Comparison of ENCODE assay signal across 1 cellular context in the genomic region with DNA sequence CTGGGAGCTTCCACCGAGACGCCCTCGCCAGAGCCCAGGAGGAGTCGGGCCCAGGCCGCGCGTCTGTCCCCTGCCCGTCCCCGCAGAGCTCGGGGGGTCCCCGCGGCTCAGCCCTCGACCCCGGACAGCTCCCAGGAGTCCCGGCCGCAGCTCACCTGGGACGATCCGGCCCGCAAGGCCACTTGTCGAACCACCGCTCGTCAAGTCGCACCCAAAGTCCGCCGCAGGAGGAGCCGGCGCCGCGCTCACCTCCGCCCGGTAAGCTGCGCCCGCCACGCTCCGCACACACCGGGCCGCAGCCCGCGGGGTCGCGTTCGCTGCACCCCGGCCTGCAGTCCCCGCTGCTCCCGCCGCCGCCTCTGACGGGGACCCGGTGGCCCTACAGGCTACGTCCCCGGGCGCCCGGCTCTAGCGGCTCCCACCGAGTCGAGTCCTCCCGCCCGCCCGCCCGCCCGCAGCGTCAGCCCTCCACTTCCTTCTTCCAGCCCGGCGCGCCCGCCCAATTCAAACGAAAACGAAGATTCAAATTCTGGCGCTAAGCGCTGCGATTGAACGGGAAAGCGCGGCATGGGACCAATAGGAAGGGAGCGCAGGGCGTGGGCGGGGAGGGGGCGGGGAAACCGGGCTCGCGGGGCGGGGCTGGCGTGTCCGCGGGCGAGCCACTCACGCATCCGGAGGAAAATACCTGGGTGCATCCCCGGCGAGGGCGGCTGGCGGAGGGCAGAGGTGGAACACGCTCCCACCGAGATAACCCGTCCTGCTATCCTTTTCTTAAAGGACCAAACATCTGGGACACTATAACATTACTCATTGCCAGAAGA.
TF ChIP-seq lines count a peak whose summit lies in the region.

A gene with protein sequence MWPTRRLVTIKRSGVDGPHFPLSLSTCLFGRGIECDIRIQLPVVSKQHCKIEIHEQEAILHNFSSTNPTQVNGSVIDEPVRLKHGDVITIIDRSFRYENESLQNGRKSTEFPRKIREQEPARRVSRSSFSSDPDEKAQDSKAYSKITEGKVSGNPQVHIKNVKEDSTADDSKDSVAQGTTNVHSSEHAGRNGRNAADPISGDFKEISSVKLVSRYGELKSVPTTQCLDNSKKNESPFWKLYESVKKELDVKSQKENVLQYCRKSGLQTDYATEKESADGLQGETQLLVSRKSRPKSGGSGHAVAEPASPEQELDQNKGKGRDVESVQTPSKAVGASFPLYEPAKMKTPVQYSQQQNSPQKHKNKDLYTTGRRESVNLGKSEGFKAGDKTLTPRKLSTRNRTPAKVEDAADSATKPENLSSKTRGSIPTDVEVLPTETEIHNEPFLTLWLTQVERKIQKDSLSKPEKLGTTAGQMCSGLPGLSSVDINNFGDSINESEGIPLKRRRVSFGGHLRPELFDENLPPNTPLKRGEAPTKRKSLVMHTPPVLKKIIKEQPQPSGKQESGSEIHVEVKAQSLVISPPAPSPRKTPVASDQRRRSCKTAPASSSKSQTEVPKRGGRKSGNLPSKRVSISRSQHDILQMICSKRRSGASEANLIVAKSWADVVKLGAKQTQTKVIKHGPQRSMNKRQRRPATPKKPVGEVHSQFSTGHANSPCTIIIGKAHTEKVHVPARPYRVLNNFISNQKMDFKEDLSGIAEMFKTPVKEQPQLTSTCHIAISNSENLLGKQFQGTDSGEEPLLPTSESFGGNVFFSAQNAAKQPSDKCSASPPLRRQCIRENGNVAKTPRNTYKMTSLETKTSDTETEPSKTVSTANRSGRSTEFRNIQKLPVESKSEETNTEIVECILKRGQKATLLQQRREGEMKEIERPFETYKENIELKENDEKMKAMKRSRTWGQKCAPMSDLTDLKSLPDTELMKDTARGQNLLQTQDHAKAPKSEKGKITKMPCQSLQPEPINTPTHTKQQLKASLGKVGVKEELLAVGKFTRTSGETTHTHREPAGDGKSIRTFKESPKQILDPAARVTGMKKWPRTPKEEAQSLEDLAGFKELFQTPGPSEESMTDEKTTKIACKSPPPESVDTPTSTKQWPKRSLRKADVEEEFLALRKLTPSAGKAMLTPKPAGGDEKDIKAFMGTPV (N-terminal part only) (minus strand): TSS at position 480 of the 821 bp plus-strand sequence. CDS start 756 bp downstream, outside the sequence.

TF ChIP-seq in HEK293, 187 proteins besides CTCF, POLR2A, EP300 and RAD21 (continued from another document and continues in another):
- TF ChIP-seq, protein P1, sequence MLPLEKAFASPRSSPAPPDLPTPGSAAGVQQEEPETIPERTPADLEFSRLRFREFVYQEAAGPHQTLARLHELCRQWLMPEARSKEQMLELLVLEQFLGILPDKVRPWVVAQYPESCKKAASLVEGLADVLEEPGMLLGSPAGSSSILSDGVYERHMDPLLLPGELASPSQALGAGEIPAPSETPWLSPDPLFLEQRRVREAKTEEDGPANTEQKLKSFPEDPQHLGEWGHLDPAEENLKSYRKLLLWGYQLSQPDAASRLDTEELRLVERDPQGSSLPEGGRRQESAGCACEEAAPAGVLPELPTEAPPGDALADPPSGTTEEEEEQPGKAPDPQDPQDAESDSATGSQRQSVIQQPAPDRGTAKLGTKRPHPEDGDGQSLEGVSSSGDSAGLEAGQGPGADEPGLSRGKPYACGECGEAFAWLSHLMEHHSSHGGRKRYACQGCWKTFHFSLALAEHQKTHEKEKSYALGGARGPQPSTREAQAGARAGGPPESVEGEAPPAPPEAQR (tag by site-specific recombination; IDR thresholded peaks at IDR 0.05), result no peak
- TF ChIP-seq ZNF830 (tag by site-specific recombination; IDR thresholded peaks at IDR 0.05; ENCODE audit: low read depth), result no peak
- TF ChIP-seq, protein P2, sequence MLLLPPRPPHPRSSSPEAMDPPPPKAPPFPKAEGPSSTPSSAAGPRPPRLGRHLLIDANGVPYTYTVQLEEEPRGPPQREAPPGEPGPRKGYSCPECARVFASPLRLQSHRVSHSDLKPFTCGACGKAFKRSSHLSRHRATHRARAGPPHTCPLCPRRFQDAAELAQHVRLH (tag by site-specific recombination; IDR thresholded peaks at IDR 0.05), result no peak
- TF ChIP-seq ZNF660 (tag by site-specific recombination; IDR thresholded peaks at IDR 0.05), result no peak; the same call in 1 of the 2 replicates
- no peak for TF ChIP-seq ZNF747 (tag by site-specific recombination; IDR thresholded peaks at IDR 0.05)
- peak; percentile 18; the same call in 1 of the 2 replicates for TF ChIP-seq ZNF76 (tag by site-specific recombination; IDR thresholded peaks at IDR 0.05; ENCODE audit: borderline replicate concordance, low read depth)
- TF ChIP-seq ZNF610 (tag by site-specific recombination; IDR thresholded peaks at IDR 0.05; ENCODE audit: borderline replicate concordance), result no peak
- TF ChIP-seq, protein P3, sequence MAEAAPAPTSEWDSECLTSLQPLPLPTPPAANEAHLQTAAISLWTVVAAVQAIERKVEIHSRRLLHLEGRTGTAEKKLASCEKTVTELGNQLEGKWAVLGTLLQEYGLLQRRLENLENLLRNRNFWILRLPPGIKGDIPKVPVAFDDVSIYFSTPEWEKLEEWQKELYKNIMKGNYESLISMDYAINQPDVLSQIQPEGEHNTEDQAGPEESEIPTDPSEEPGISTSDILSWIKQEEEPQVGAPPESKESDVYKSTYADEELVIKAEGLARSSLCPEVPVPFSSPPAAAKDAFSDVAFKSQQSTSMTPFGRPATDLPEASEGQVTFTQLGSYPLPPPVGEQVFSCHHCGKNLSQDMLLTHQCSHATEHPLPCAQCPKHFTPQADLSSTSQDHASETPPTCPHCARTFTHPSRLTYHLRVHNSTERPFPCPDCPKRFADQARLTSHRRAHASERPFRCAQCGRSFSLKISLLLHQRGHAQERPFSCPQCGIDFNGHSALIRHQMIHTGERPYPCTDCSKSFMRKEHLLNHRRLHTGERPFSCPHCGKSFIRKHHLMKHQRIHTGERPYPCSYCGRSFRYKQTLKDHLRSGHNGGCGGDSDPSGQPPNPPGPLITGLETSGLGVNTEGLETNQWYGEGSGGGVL (tag by site-specific recombination; IDR thresholded peaks at IDR 0.05), result no peak
- TF ChIP-seq HOXA7 (CRISPR knock-in tag; IDR thresholded peaks at IDR 0.05; ENCODE audit: borderline replicate concordance), result no peak
- TF ChIP-seq KLF7 (tag by site-specific recombination; IDR thresholded peaks at IDR 0.05; ENCODE audit: borderline replicate concordance), result no peak
- peak; percentile 29; the same call in 1 of the 2 replicates for TF ChIP-seq ZSCAN30 (tag by site-specific recombination; IDR thresholded peaks at IDR 0.05)
- TF ChIP-seq, protein P4, sequence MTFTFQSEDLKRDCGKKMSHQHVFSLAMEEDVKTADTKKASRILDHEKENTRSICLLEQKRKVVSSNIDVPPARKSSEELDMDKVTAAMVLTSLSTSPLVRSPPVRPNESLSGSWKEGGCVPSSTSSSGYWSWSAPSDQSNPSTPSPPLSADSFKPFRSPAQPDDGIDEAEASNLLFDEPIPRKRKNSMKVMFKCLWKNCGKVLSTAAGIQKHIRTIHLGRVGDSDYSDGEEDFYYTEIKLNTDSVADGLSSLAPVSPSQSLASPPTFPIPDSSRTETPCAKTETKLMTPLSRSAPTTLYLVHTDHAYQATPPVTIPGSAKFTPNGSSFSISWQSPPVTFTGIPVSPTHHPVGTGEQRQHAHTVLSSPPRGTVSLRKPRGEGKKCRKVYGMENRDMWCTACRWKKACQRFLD (tag by site-specific recombination; IDR thresholded peaks at IDR 0.05), result no peak
- TF ChIP-seq ZNF664 (tag by site-specific recombination; IDR thresholded peaks at IDR 0.05), result no peak
- no peak for TF ChIP-seq ZNF530 (tag by site-specific recombination; IDR thresholded peaks at IDR 0.05; ENCODE audit: low read depth)
- TF ChIP-seq ZNF404 (tag by site-specific recombination; IDR thresholded peaks at IDR 0.05), result no peak
- no peak for TF ChIP-seq ZFP37 (tag by site-specific recombination; IDR thresholded peaks at IDR 0.05)
- TF ChIP-seq KLF10 (tag by site-specific recombination; IDR thresholded peaks at IDR 0.05), result peak; percentile 92
- TF ChIP-seq ZNF626 (tag by site-specific recombination; IDR thresholded peaks at IDR 0.05), result no peak
- no peak for TF ChIP-seq SCRT1 (tag by site-specific recombination; IDR thresholded peaks at IDR 0.05; ENCODE audit: borderline replicate concordance)
- TF ChIP-seq ZNF37A (tag by site-specific recombination; IDR thresholded peaks at IDR 0.05), result no peak
- no peak for TF ChIP-seq ZNF677 (tag by site-specific recombination; IDR thresholded peaks at IDR 0.05)
- no peak for TF ChIP-seq ZNF596 (tag by site-specific recombination; IDR thresholded peaks at IDR 0.05)
- no peak for TF ChIP-seq ZNF121 (tag by site-specific recombination; IDR thresholded peaks at IDR 0.05)
- TF ChIP-seq ZNF777 (tag by site-specific recombination; IDR thresholded peaks at IDR 0.05; ENCODE audit: borderline replicate concordance), result no peak
- no peak for TF ChIP-seq SCRT2 (tag by site-specific recombination; IDR thresholded peaks at IDR 0.05)
- TF ChIP-seq MYNN (tag by site-specific recombination; IDR thresholded peaks at IDR 0.05; ENCODE audit: borderline replicate concordance), result no peak
- TF ChIP-seq, protein P5, sequence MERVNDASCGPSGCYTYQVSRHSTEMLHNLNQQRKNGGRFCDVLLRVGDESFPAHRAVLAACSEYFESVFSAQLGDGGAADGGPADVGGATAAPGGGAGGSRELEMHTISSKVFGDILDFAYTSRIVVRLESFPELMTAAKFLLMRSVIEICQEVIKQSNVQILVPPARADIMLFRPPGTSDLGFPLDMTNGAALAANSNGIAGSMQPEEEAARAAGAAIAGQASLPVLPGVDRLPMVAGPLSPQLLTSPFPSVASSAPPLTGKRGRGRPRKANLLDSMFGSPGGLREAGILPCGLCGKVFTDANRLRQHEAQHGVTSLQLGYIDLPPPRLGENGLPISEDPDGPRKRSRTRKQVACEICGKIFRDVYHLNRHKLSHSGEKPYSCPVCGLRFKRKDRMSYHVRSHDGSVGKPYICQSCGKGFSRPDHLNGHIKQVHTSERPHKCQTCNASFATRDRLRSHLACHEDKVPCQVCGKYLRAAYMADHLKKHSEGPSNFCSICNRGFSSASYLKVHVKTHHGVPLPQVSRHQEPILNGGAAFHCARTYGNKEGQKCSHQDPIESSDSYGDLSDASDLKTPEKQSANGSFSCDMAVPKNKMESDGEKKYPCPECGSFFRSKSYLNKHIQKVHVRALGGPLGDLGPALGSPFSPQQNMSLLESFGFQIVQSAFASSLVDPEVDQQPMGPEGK (tag by site-specific recombination; IDR thresholded peaks at IDR 0.05), result 0 out of 2 replicates have a peak, but pooled peaks have one; percentile 17
- peak; percentile 9; the same call in 1 of the 2 replicates for TF ChIP-seq GLIS2 (tag by site-specific recombination; IDR thresholded peaks at IDR 0.05)
- no peak; the same call in none of the 2 replicates for TF ChIP-seq ZNF335 (tag by site-specific recombination; conservative IDR thresholded peaks at IDR 0.05)
- no peak for TF ChIP-seq ZNF19 (tag by site-specific recombination; IDR thresholded peaks at IDR 0.05; ENCODE audit: low read depth)
- TF ChIP-seq ZNF600 (tag by site-specific recombination; IDR thresholded peaks at IDR 0.05), result no peak
- TF ChIP-seq ZNF350 (tag by site-specific recombination; IDR thresholded peaks at IDR 0.05), result no peak
- TF ChIP-seq GLI4 (tag by site-specific recombination; IDR thresholded peaks at IDR 0.05), result no peak
- TF ChIP-seq ZNF394 (tag by site-specific recombination; IDR thresholded peaks at IDR 0.05; ENCODE audit: borderline replicate concordance), result no peak
- no peak for TF ChIP-seq ZNF354C (tag by site-specific recombination; IDR thresholded peaks at IDR 0.05; ENCODE audit: borderline replicate concordance, low read depth)
- TF ChIP-seq ZBTB7A (tag by site-specific recombination; IDR thresholded peaks at IDR 0.05; ENCODE audit: low read depth), result no peak
- TF ChIP-seq, protein P6, sequence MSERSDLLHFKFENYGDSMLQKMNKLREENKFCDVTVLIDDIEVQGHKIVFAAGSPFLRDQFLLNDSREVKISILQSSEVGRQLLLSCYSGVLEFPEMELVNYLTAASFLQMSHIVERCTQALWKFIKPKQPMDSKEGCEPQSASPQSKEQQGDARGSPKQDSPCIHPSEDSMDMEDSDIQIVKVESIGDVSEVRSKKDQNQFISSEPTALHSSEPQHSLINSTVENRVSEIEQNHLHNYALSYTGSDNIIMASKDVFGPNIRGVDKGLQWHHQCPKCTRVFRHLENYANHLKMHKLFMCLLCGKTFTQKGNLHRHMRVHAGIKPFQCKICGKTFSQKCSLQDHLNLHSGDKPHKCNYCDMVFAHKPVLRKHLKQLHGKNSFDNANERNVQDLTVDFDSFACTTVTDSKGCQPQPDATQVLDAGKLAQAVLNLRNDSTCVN (tag by site-specific recombination; optimal IDR thresholded peaks at IDR 0.05), result peak; percentile 69
- TF ChIP-seq, protein P7, sequence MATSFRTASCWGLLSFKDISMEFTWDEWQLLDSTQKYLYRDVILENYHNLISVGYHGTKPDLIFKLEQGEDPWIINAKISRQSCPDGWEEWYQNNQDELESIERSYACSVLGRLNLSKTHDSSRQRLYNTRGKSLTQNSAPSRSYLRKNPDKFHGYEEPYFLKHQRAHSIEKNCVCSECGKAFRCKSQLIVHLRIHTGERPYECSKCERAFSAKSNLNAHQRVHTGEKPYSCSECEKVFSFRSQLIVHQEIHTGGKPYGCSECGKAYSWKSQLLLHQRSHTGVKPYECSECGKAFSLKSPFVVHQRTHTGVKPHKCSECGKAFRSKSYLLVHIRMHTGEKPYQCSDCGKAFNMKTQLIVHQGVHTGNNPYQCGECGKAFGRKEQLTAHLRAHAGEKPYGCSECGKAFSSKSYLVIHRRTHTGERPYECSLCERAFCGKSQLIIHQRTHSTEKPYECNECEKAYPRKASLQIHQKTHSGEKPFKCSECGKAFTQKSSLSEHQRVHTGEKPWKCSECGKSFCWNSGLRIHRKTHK (tag by site-specific recombination; IDR thresholded peaks at IDR 0.05), result no peak
- no peak for TF ChIP-seq ZNF138 (tag by site-specific recombination; IDR thresholded peaks at IDR 0.05; ENCODE audit: borderline replicate concordance)
- no peak for TF ChIP-seq ZNF175 (tag by site-specific recombination; IDR thresholded peaks at IDR 0.05)
- no peak for TF ChIP-seq ZNF510 (tag by site-specific recombination; IDR thresholded peaks at IDR 0.05; ENCODE audit: insufficient replicate concordance)
- TF ChIP-seq, protein P8, sequence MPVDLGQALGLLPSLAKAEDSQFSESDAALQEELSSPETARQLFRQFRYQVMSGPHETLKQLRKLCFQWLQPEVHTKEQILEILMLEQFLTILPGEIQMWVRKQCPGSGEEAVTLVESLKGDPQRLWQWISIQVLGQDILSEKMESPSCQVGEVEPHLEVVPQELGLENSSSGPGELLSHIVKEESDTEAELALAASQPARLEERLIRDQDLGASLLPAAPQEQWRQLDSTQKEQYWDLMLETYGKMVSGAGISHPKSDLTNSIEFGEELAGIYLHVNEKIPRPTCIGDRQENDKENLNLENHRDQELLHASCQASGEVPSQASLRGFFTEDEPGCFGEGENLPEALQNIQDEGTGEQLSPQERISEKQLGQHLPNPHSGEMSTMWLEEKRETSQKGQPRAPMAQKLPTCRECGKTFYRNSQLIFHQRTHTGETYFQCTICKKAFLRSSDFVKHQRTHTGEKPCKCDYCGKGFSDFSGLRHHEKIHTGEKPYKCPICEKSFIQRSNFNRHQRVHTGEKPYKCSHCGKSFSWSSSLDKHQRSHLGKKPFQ (tag by site-specific recombination; IDR thresholded peaks at IDR 0.05), result no peak
